17 cellular contexts compared by ENCODE assay signal in the genomic region with DNA sequence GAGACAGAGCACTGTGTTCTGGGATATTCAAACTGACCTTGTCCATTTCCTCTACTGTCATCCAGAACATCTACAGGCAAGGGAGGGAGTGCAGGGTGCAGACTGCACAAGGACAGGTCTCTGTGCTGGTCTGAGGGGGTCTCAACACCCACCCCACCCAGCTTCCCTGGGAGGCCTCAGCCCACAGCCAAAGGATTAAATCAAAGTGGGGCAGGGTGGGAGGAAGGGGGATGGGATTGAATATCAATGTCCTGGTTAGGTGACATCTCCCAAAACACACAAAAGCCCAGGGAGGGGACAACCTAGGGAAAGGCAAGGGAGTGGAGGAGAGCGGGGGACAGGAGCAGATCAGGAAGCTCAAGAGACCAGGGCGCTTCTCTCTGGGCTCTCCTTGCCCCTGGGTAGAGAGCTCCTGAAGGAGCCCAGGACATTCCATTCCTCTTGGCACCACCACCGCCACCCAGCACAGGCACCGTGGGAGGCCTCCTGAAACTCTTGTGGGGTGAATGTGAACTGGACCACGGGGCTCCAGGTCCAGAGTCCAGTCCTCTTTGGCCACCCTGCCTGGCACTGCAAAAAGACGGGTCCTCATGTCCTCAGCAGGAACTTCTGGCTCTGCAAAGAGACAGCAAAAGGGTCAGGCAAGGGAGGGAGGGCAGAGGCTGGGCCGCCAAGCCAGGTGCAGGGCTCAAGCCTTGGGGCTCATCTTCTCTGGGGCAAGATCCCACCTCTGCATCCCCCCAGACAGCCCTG.
A peak's percentile ranks its signal among the peaks of the same experiment; 100 is the strongest.
DNase-seq lines count a peak whose midpoint lies in the region; ATAC-seq and TF ChIP-seq lines count a peak whose summit lies in the region.
"Had no signal": no experiment of that assay in that cellular context is flagged by ENCODE, and none has a peak within 500 bp of the region (broad histone marks: within the 10 kb centered on the region; RNA-seq: fewer than 3 reads in every experiment).

No MANE protein-coding gene starts in this region.

- H3K4me3 ChIP-seq in esophagus muscularis mucosa (no peak overlapping the region), thoracic aorta (no peak overlapping the region), neural progenitor cell (no peak overlapping the region)
- H3K4me3 ChIP-seq: GM23248, HAP-1, PC-9 had no signal

- H3K27me3 ChIP-seq in esophagus muscularis mucosa (peaks cover 0 to 15% (median 7%) of the 10 kb centered on the region in 4 donors), thoracic aorta (replicated peaks; ENCODE audit: insufficient read depth) (no peaks in the 10 kb centered on the region), neural progenitor cell (no peaks in the 10 kb centered on the region)

- H3K27ac ChIP-seq in esophagus muscularis mucosa (replicated peaks in 1 of 4) (peak overlapping the region; percentile 71 to 81 (median 75)), thoracic aorta (peak overlapping the region; percentile 27 to 46), neural progenitor cell (no peak overlapping the region)
- H3K27ac ChIP-seq: 22Rv1, GM23248, HL-60, PC-9 had no signal

- TF ChIP-seq POLR2A in esophagus muscularis mucosa (IDR thresholded peaks at IDR 0.05; ENCODE audit: low read depth) = no peak

- H3K9ac ChIP-seq in neural progenitor cell = no peak overlapping the region
- H3K9ac ChIP-seq: GM23248 had no signal

- H4K20me1 ChIP-seq in neural progenitor cell (ENCODE audit: low read depth) = no peaks in the 10 kb centered on the region

- H3K27ac Mint-ChIP-seq in osteocyte (ENCODE audit: unreplicated experiment) (peak overlapping the region; percentile 65), neural progenitor cell (no peak overlapping the region)
- H3K27ac Mint-ChIP-seq: CD14-positive monocyte had no signal

- H3K9me3 Mint-ChIP-seq in osteocyte (ENCODE audit: unreplicated experiment) (no peaks in the 10 kb centered on the region), neural progenitor cell (peaks cover 9% of the 10 kb centered on the region)

- no peaks in the 10 kb centered on the region for H3K79me2 ChIP-seq in neural progenitor cell (ENCODE audit: low read depth)

- H3K27me3 Mint-ChIP-seq in osteocyte (ENCODE audit: unreplicated experiment) (no peaks in the 10 kb centered on the region), neural progenitor cell (ENCODE audit: insufficient read depth, low read depth) (peaks cover 10% of the 10 kb centered on the region)

- H3K9me3 ChIP-seq in esophagus muscularis mucosa = no peaks in the 10 kb centered on the region
- H3K9me3 ChIP-seq in thoracic aorta = no peaks in the 10 kb centered on the region
- no peaks in the 10 kb centered on the region for H3K9me3 ChIP-seq in neural progenitor cell (ENCODE audit: low read depth)
- H3K9me3 ChIP-seq: HAP-1 had no signal

- DNase-seq in activated CD8-positive, alpha-beta memory T cell treated with anti-CD3 and anti-CD28 coated beads for 24 hours = peak; percentile 46
- DNase-seq in activated CD8-positive, alpha-beta memory T cell treated with anti-CD3 and anti-CD28 coated beads, Interleukin-2, amount 50 U/mL, for 4 hours = no peak
- no peak for DNase-seq in esophagus muscularis mucosa (ENCODE audit: extremely low spot score)
- DNase-seq in osteocyte (ENCODE audit: extremely low spot score, unreplicated experiment) = no peak
- DNase-seq in thoracic aorta (ENCODE audit: low spot score) = no peak
- DNase-seq in neural progenitor cell (ENCODE audit: low spot score) = no peak
- DNase-seq in NCI-H345 treated with DMSO at 0.1 percent for 48 hours (lab: John Stamatoyannopoulos, UW; ENCODE audit: unreplicated experiment) = no peak
- no peak for DNase-seq in G401 (ENCODE audit: low spot score)
- DNase-seq: DMS79 treated with DMSO at 0.1 percent for 48 hours, GM23248, NCI-H187, NCI-H524, PC-9 had no signal

- in situ Hi-C loops in G401 (cut with HindIII; ENCODE audit: low sequenced_read_pairs) = no loop called here

- no peak for ATAC-seq in thoracic aorta (ENCODE audit: insufficient number of reproducible peaks, low FRiP score, low read depth)

- 72% methylated on average over 5 of the region's 7 CpGs for WGBS in esophagus muscularis mucosa

- TF ChIP-seq EP300 in esophagus muscularis mucosa (IDR thresholded peaks at IDR 0.05) = no peak

- H3K36me3 Mint-ChIP-seq in osteocyte (ENCODE audit: unreplicated experiment) (no peaks in the 10 kb centered on the region), neural progenitor cell (no peaks in the 10 kb centered on the region)
- H3K36me3 Mint-ChIP-seq: CD14-positive monocyte had no signal

- no peak for TF ChIP-seq CTCF in esophagus muscularis mucosa (IDR thresholded peaks at IDR 0.05)
- no peak for TF ChIP-seq CTCF in osteocyte (IDR thresholded peaks at IDR 0.05)
- TF ChIP-seq CTCF in thoracic aorta (IDR thresholded peaks at IDR 0.05) = no peak
- TF ChIP-seq CTCF in neural progenitor cell (IDR thresholded peaks at IDR 0.05) = no peak

- no peak overlapping the region for H3K4me2 ChIP-seq in neural progenitor cell
- H3K4me2 ChIP-seq: PC-9 had no signal

- H3K4me3 Mint-ChIP-seq in osteocyte (ENCODE audit: unreplicated experiment) (no peak overlapping the region), neural progenitor cell (no peak overlapping the region)
- H3K4me3 Mint-ChIP-seq: CD14-positive monocyte had no signal

- H3K4me1 Mint-ChIP-seq in osteocyte (ENCODE audit: unreplicated experiment) (peaks cover 32% of the 10 kb centered on the region), neural progenitor cell (peaks cover 6% of the 10 kb centered on the region)
- H3K4me1 Mint-ChIP-seq: CD14-positive monocyte had no signal

- H3F3A ChIP-seq in neural progenitor cell (ENCODE audit: low read depth) = no peaks in the 10 kb centered on the region

- H3K36me3 ChIP-seq in esophagus muscularis mucosa (peaks cover 0 to 32% (median 14%) of the 10 kb centered on the region in 4 donors), thoracic aorta (peaks cover 26% of the 10 kb centered on the region), neural progenitor cell (no peaks in the 10 kb centered on the region)
- H3K36me3 ChIP-seq: HAP-1 had no signal

- H2AFZ ChIP-seq in neural progenitor cell (replicated peaks) = no peak overlapping the region
- H2AFZ ChIP-seq: GM23248, PC-9 had no signal

- intact Hi-C loops in esophagus muscularis mucosa (cut with DNase I) = loop anchor here (10.0 kb wide), 1 partner anchor 192 kb away; no protein-coding TSS in a partner anchor

- H3K4me1 ChIP-seq in esophagus muscularis mucosa (peaks cover 32 to 70% (median 68%) of the 10 kb centered on the region in 4 donors), thoracic aorta (ENCODE audit: control insufficient read depth in 1 of 2, low read depth in 2 of 2) (peaks cover 0 to 55% of the 10 kb centered on the region in 2 donors), neural progenitor cell (no peaks in the 10 kb centered on the region)
- H3K4me1 ChIP-seq: HAP-1 had no signal
